ENCODE assay signal across 33 cellular contexts in genomic region chr19:10908380-10908960, GRCh38.
"Had no signal": no experiment of that assay in that cellular context is flagged by ENCODE, and none has a peak within 500 bp of the region (broad histone marks: within the 10 kb centered on the region; RNA-seq: fewer than 3 reads in every experiment).

No MANE protein-coding gene starts in this region.

- H3K4me3 Mint-ChIP-seq: activated B cell treated with CpG ODN at 0.5 μM for 24 hours; activated CD4-positive, alpha-beta memory T cell treated with anti-CD3 and anti-CD28 coated beads for 36 hours; activated naive CD4-positive, alpha-beta T cell treated with anti-CD3 and anti-CD28 coated beads for 36 hours; activated T-cell treated with anti-CD3 and anti-CD28 coated beads, Interleukin-2, amount 50 U/mL, for 4 hours; activated T-helper 1 cell treated with anti-CD3 and anti-CD28 coated beads, Interleukin-12 subunit alpha, Interleukin-12 subunit beta, Interleukin-2, Interleukin-4 antibody, amounts not matched to agents 30 ng/mL and 10 ng/mL and 1 ng/mL, durations not matched to agents 14 hours and 24 hours and 36 hours; brain; T-cell had no signal

- H3K4me3 ChIP-seq: adrenal gland, PC-9 had no signal

- H2AFZ ChIP-seq: PC-9 had no signal

- H3K4me2 ChIP-seq: PC-9 had no signal

- H3K4me1 ChIP-seq: adrenal gland had no signal

- H3K4me1 Mint-ChIP-seq: activated B cell treated with CpG ODN at 0.5 μM for 24 hours, brain, T-cell had no signal

- DNase-seq: activated B cell treated with CpG ODN at 0.5 μM for 24 hours; activated CD4-positive, alpha-beta memory T cell treated with anti-CD3 and anti-CD28 coated beads for 36 hours; activated CD4-positive, alpha-beta T cell treated with anti-CD3 and anti-CD28 coated beads for 4 hours; activated CD4-positive, alpha-beta T cell treated with anti-CD3 and anti-CD28 coated beads, Interleukin-2, amount 50 U/mL, for 1 hour; activated CD4-positive, CD25-positive, alpha-beta regulatory T cell treated with anti-CD3 and anti-CD28 coated beads, Interleukin-2, amount 50 U/mL, for 72 hours; activated CD8-positive, alpha-beta memory T cell treated with anti-CD3 and anti-CD28 coated beads, Interleukin-2, amount 50 U/mL, for 4 hours; activated gamma-delta T cell treated with Interleukin-2 at 50 U/mL for 16 hours; activated naive CD4-positive, alpha-beta T cell treated with anti-CD3 and anti-CD28 coated beads for 36 hours; activated T-cell treated with anti-CD3 and anti-CD28 coated beads for 4 hours; activated T-cell treated with anti-CD3 and anti-CD28 coated beads, Interleukin-2, amount 50 U/mL, for 4 hours; adrenal gland; caudate nucleus; cerebellar nuclear complex; Karpas-422; NCI-H1105 treated with DMSO at 0.1 percent for 48 hours; NCI-H1436 treated with DMSO at 0.1 percent for 48 hours; NCI-H1694 treated with DMSO at 0.1 percent for 48 hours; NCI-H2029; NCI-H345; NCI-H524 treated with DMSO at 0.1 percent for 48 hours; PC-9; SIG-M5; T-cell; T-helper 2 cell; T-helper 9 cell had no signal

- H3K27me3 ChIP-seq: adrenal gland had no signal

- H3K27me3 Mint-ChIP-seq: activated B cell treated with CpG ODN at 0.5 μM for 24 hours; activated CD4-positive, alpha-beta memory T cell treated with anti-CD3 and anti-CD28 coated beads for 36 hours; T-cell had no signal

- H3K36me3 Mint-ChIP-seq: activated naive CD4-positive, alpha-beta T cell treated with anti-CD3 and anti-CD28 coated beads, Interleukin-2, amount 50 U/mL, for 72 hours had no signal

- H3K9me3 ChIP-seq: adrenal gland had no signal

- H3K27ac Mint-ChIP-seq: activated B cell treated with CpG ODN at 0.5 μM for 24 hours; activated CD4-positive, alpha-beta memory T cell treated with anti-CD3 and anti-CD28 coated beads for 36 hours; activated naive CD4-positive, alpha-beta T cell treated with anti-CD3 and anti-CD28 coated beads for 36 hours; activated T-helper 1 cell treated with anti-CD3 and anti-CD28 coated beads, Interleukin-12 subunit alpha, Interleukin-12 subunit beta, Interleukin-2, Interleukin-4 antibody, amounts not matched to agents 30 ng/mL and 10 ng/mL and 1 ng/mL, durations not matched to agents 14 hours and 24 hours and 36 hours; T-cell had no signal

- H3K27ac ChIP-seq: adrenal gland, PC-9, VCaP had no signal

- FAIRE-seq: bronchial epithelial cell, RCC 7860 had no signal

- ATAC-seq: activated naive CD4-positive, alpha-beta T cell treated with anti-CD3 and anti-CD28 coated beads, Interleukin-2, amount 50 U/mL, for 72 hours; activated T-cell treated with anti-CD3 and anti-CD28 coated beads, Interleukin-2, amount 50 U/mL, for 4 hours; Right ventricle myocardium inferior; SK-N-SH treated with all-trans-retinoic acid at 6 μM for 48 hours; T-cell had no signal

- H3K9me3 Mint-ChIP-seq: activated B cell treated with CpG ODN at 0.5 μM for 24 hours; activated CD4-positive, alpha-beta memory T cell treated with anti-CD3 and anti-CD28 coated beads for 36 hours; activated naive CD4-positive, alpha-beta T cell treated with anti-CD3 and anti-CD28 coated beads for 36 hours; activated naive CD4-positive, alpha-beta T cell treated with anti-CD3 and anti-CD28 coated beads, Interleukin-2, amount 50 U/mL, for 72 hours; activated T-cell treated with anti-CD3 and anti-CD28 coated beads, Interleukin-2, amount 50 U/mL, for 4 hours; activated T-helper 1 cell treated with anti-CD3 and anti-CD28 coated beads, Interleukin-12 subunit alpha, Interleukin-12 subunit beta, Interleukin-2, Interleukin-4 antibody, amounts not matched to agents 30 ng/mL and 10 ng/mL and 1 ng/mL, durations not matched to agents 14 hours and 24 hours and 36 hours; T-cell had no signal
